ENCODE assay signal across 10 cellular contexts in the genomic region with DNA sequence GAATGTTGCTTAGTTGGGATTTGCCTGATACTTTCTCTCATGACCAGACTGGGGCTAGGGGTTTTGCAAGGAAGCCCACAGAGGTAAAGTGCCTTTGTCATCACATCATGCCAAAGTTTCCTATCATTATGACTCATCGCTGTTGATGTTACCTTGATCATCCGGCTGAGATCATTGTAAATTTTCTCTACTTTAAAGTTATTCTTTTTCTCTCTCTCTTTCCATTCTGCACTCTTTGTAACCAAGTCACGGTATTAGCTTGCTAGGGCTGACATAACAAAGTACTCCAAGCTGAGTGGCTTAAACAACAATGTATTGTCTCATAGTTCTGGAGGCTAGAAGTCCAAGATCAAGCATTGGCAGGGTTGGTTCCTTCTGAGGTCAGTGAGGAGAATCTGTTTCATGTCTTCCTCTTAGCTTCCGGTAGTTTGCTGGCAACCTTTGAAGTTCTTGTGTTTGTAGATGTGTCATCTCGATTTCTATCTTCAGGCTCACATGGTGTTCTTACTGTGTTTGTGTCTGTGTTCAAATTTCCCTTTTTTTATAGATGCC.
DNase-seq lines count a peak whose midpoint lies in the region; ATAC-seq, FAIRE-seq and TF ChIP-seq lines count a peak whose summit lies in the region.
"Had no signal": no experiment of that assay in that cellular context is flagged by ENCODE, and none has a peak within 500 bp of the region (broad histone marks: within the 10 kb centered on the region; RNA-seq: fewer than 3 reads in every experiment).

No MANE protein-coding gene starts in this region.

- peak overlapping the region; percentile 86 for H3K27ac Mint-ChIP-seq in CD8-positive, alpha-beta T cell
- peak overlapping the region; percentile 88 for H3K27ac Mint-ChIP-seq in activated CD4-positive, alpha-beta T cell treated with anti-CD3 and anti-CD28 coated beads, Interleukin-2, amount 10 ng/mL, durations not matched to agents 7 days and 5 days

- H3K4me1 Mint-ChIP-seq in CD8-positive, alpha-beta T cell (ENCODE audit: low read depth), result peaks cover 8% of the 10 kb centered on the region
- H3K4me1 Mint-ChIP-seq in activated CD4-positive, alpha-beta T cell treated with anti-CD3 and anti-CD28 coated beads, Interleukin-2, amount 10 ng/mL, durations not matched to agents 7 days and 5 days, result peaks cover 16% of the 10 kb centered on the region

- H3K9me1 ChIP-seq in endothelial cell of umbilical vein (replicated peaks; ENCODE audit: control insufficient read depth, extremely low read depth, insufficient read depth, low read length), result no peaks in the 10 kb centered on the region

- no TSS peak for BruUV-seq in endothelial cell of umbilical vein (replicated peaks; lab: Mats Ljungman, UMichigan)

- H3K4me3 ChIP-seq in CD8-positive, alpha-beta T cell (ENCODE audit: low read depth, low read length), result no peak overlapping the region
- no peak overlapping the region for H3K4me3 ChIP-seq in endothelial cell of umbilical vein (replicated peaks in 1 of 3; ENCODE audit: insufficient read depth in 1 of 3, low read depth in 1 of 3, low read length in 3 of 3)

- H3K79me2 ChIP-seq in endothelial cell of umbilical vein (ENCODE audit: control insufficient read depth, insufficient read depth, low read length), result no peaks in the 10 kb centered on the region
- H3K79me2 ChIP-seq: parathyroid adenoma had no signal

- H2AFZ ChIP-seq in endothelial cell of umbilical vein (ENCODE audit: low read depth, low read length), result no peak overlapping the region
- H2AFZ ChIP-seq: parathyroid adenoma had no signal

- no peaks in the 10 kb centered on the region for H3K9me3 ChIP-seq in CD8-positive, alpha-beta T cell (ENCODE audit: low read length)
- no peaks in the 10 kb centered on the region for H3K9me3 ChIP-seq in endothelial cell of umbilical vein (replicated peaks; ENCODE audit: control insufficient read depth, insufficient read depth, low read length)

- CTCF ChIA-PET in CD8-positive, alpha-beta T cell (lab: Charles Lee), result interaction anchor here (1.0 to 1.3 kb wide), 2 partner anchors 42 to 137 kb away, joined by 3 read pairs; no protein-coding TSS in a partner anchor
- CTCF ChIA-PET in activated CD4-positive, alpha-beta T cell treated with anti-CD3 and anti-CD28 coated beads, Interleukin-2, amount 10 ng/mL, durations not matched to agents 7 days and 5 days (lab: Charles Lee), result interaction anchor here (0.6 kb wide), 2 partner anchors 41 to 1267 kb away, joined by 3 to 4 read pairs; no protein-coding TSS in a partner anchor
- CTCF ChIA-PET in endothelial cell of umbilical vein (lab: Charles Lee), result no interaction called here

- peak; percentile 90 for ATAC-seq in CD8-positive, alpha-beta T cell
- peak; percentile 70 for ATAC-seq in HG02798 (IDR thresholded peaks at IDR 0.05; ENCODE audit: poor library complexity, unreplicated experiment)
- ATAC-seq in HG02973 (IDR thresholded peaks at IDR 0.05; ENCODE audit: unreplicated experiment), result no peak

- intact Hi-C loops in CD8-positive, alpha-beta T cell (cut with DNase I, micrococcal nuclease), result loop anchor here (1.0 kb wide), 1 partner anchor 8 kb away; no protein-coding TSS in a partner anchor
- intact Hi-C loops in endothelial cell of umbilical vein (cut with micrococcal nuclease), result no loop called here

- no peaks in the 10 kb centered on the region for H3K36me3 ChIP-seq in CD8-positive, alpha-beta T cell (ENCODE audit: insufficient read depth, low read length)
- no peaks in the 10 kb centered on the region for H3K36me3 ChIP-seq in endothelial cell of umbilical vein (ENCODE audit: control insufficient read depth in 2 of 2, extremely low read depth in 1 of 2, insufficient read depth in 2 of 2, low read length in 2 of 2)

- no peak for FAIRE-seq in endothelial cell of umbilical vein (lab: Jason Lieb, UNC)
- FAIRE-seq: GM12892 had no signal

- POLR2A ChIA-PET in CD8-positive, alpha-beta T cell (lab: Charles Lee), result interaction anchor here (0.9 to 1.9 kb wide), 3 partner anchors 9 to 150 kb away, joined by 3 to 11 read pairs (median 3); a partner anchor contains a TSS
- POLR2A ChIA-PET in activated CD4-positive, alpha-beta T cell treated with anti-CD3 and anti-CD28 coated beads, Interleukin-2, amount 10 ng/mL, durations not matched to agents 7 days and 5 days (lab: Charles Lee), result no interaction called here
- POLR2A ChIA-PET in endothelial cell of umbilical vein (lab: Charles Lee), result no interaction called here

- peak in 4 of 7 experiments; percentile 21 to 73 (median 33) for DNase-seq in CD8-positive, alpha-beta T cell
- DNase-seq in activated CD4-positive, alpha-beta T cell treated with anti-CD3 and anti-CD28 coated beads, Interleukin-2, amount 10 ng/mL, durations not matched to agents 7 days and 5 days, result peak; percentile 73
- DNase-seq in endothelial cell of umbilical vein (ENCODE audit: low read depth, low spot score) (no peak), putamen (ENCODE audit: low spot score) (no peak), GF-D8 (lab: John Stamatoyannopoulos, UW) (no peak), kidney glomerular epithelial cell (lab: John Stamatoyannopoulos, UW) (no peak)

- no peaks in the 10 kb centered on the region for H3K36me3 Mint-ChIP-seq in CD8-positive, alpha-beta T cell
- H3K36me3 Mint-ChIP-seq in activated CD4-positive, alpha-beta T cell treated with anti-CD3 and anti-CD28 coated beads, Interleukin-2, amount 10 ng/mL, durations not matched to agents 7 days and 5 days (ENCODE audit: low read depth), result no peaks in the 10 kb centered on the region

- H4K20me1 ChIP-seq in endothelial cell of umbilical vein (replicated peaks; ENCODE audit: control insufficient read depth, extremely low read depth, insufficient read depth, low read length), result no peaks in the 10 kb centered on the region

- no peaks in the 10 kb centered on the region for H3K27me3 ChIP-seq in CD8-positive, alpha-beta T cell (ENCODE audit: insufficient read depth, low read length)
- H3K27me3 ChIP-seq in endothelial cell of umbilical vein (ENCODE audit: control insufficient read depth in 2 of 2, insufficient read depth in 2 of 2, low read length in 2 of 2), result no peaks in the 10 kb centered on the region

- dilution Hi-C loops in endothelial cell of umbilical vein (cut with MboI; ENCODE audit: extremely low pct_ligation_motif_present, low sequenced_read_pairs), result no loop called here

- no peak overlapping the region for H3K4me2 ChIP-seq in endothelial cell of umbilical vein (ENCODE audit: insufficient read depth, low read length)

- H3K4me1 ChIP-seq in CD8-positive, alpha-beta T cell (ENCODE audit: insufficient read depth, low read length), result peaks cover 8% of the 10 kb centered on the region
- H3K4me1 ChIP-seq in endothelial cell of umbilical vein (ENCODE audit: control insufficient read depth, extremely low read depth, insufficient read depth, low read length), result no peaks in the 10 kb centered on the region
- H3K4me1 ChIP-seq: parathyroid adenoma had no signal

- no peaks in the 10 kb centered on the region for H3K9me3 Mint-ChIP-seq in CD8-positive, alpha-beta T cell
- no peaks in the 10 kb centered on the region for H3K9me3 Mint-ChIP-seq in activated CD4-positive, alpha-beta T cell treated with anti-CD3 and anti-CD28 coated beads, Interleukin-2, amount 10 ng/mL, durations not matched to agents 7 days and 5 days

- peak overlapping the region; percentile 15 for H3K4me3 Mint-ChIP-seq in CD8-positive, alpha-beta T cell
- peak overlapping the region; percentile 24 for H3K4me3 Mint-ChIP-seq in activated CD4-positive, alpha-beta T cell treated with anti-CD3 and anti-CD28 coated beads, Interleukin-2, amount 10 ng/mL, durations not matched to agents 7 days and 5 days

- no peak overlapping the region for H3K27ac ChIP-seq in CD8-positive, alpha-beta T cell (ENCODE audit: low read depth, low read length)
- H3K27ac ChIP-seq in endothelial cell of umbilical vein (ENCODE audit: insufficient read depth, low read depth, low read length), result no peak overlapping the region
- H3K27ac ChIP-seq: parathyroid adenoma had no signal

- H3K27me3 Mint-ChIP-seq in CD8-positive, alpha-beta T cell (ENCODE audit: low read depth), result no peaks in the 10 kb centered on the region
- peaks cover 17% of the 10 kb centered on the region for H3K27me3 Mint-ChIP-seq in activated CD4-positive, alpha-beta T cell treated with anti-CD3 and anti-CD28 coated beads, Interleukin-2, amount 10 ng/mL, durations not matched to agents 7 days and 5 days

- no peak for TF ChIP-seq POLR2A in endothelial cell of umbilical vein (IDR thresholded peaks at IDR 0.05; ENCODE audit: low read depth, low read length)

- no peak overlapping the region for H3K9ac ChIP-seq in endothelial cell of umbilical vein (replicated peaks; ENCODE audit: extremely low read depth, insufficient read depth, low read length)
- H3K9ac ChIP-seq: parathyroid adenoma had no signal

- no peak for TF ChIP-seq CTCF in CD8-positive, alpha-beta T cell (IDR thresholded peaks at IDR 0.05)
- no peak for TF ChIP-seq CTCF in endothelial cell of umbilical vein (IDR thresholded peaks at IDR 0.05; ENCODE audit: extremely low read depth in 1 of 2, insufficient read depth in 1 of 2, low read depth in 1 of 2, low read length in 2 of 2)

TF ChIP-seq in endothelial cell of umbilical vein, 7 proteins besides CTCF, POLR2A, EP300 and RAD21:
- no peak for TF ChIP-seq POLR2AphosphoS5 (IDR thresholded peaks at IDR 0.05; ENCODE audit: insufficient read depth, low read depth, low read length)
- TF ChIP-seq JUN (IDR thresholded peaks at IDR 0.05; ENCODE audit: borderline replicate concordance, insufficient read depth, insufficient read length, low read depth), result peak; percentile 39

Comparison
In these comparisons a context has a peak if more than half of its experiments do, and no peak if none do; other contexts are left out.
1. DNase-seq: peak in CD8-positive, alpha-beta T cell (4 of 7) and activated CD4-positive, alpha-beta T cell treated with anti-CD3 and anti-CD28 coated beads, Interleukin-2, amount 10 ng/mL, durations not matched to agents 7 days and 5 days (single experiment); none in endothelial cell of umbilical vein (single experiment), putamen (single experiment), GF-D8 (single experiment) and kidney glomerular epithelial cell (single experiment).